Comparison of ENCODE assay signal across 24 cellular contexts in genomic region chr6:111090766-111091165, GRCh38. TPM values are rescaled to one million over a fixed set of nuclear protein-coding genes. Genes with fewer than 3 reads are reported as not detected.
A peak's percentile ranks its signal among the peaks of the same experiment; 100 is the strongest.
DNase-seq lines count a peak whose midpoint lies in the region; ATAC-seq, FAIRE-seq and TF ChIP-seq lines count a peak whose summit lies in the region.
"Had no signal": no experiment of that assay in that cellular context is flagged by ENCODE, and none has a peak within 500 bp of the region (broad histone marks: within the 10 kb centered on the region; RNA-seq: fewer than 3 reads in every experiment).

No MANE protein-coding gene starts in this region.

- no peak for TF ChIP-seq CTCF in endothelial cell of umbilical vein (IDR thresholded peaks at IDR 0.05; ENCODE audit: extremely low read depth in 1 of 2, insufficient read depth in 1 of 2, low read depth in 1 of 2, low read length in 2 of 2)
- TF ChIP-seq CTCF in WERI-Rb-1 (IDR thresholded peaks at IDR 0.05; ENCODE audit: low read depth, low read length), result no peak

- H3K9me1 ChIP-seq in endothelial cell of umbilical vein (replicated peaks; ENCODE audit: control insufficient read depth, extremely low read depth, insufficient read depth, low read length), result no peaks in the 10 kb centered on the region

- no peak overlapping the region for H3K27ac Mint-ChIP-seq in CD4-positive, CD25-positive, alpha-beta regulatory T cell
- H3K27ac Mint-ChIP-seq: CD14-positive monocyte, IgD-negative memory B cell had no signal

- no peak for DNase-seq in CD4-positive, CD25-positive, alpha-beta regulatory T cell
- DNase-seq in endothelial cell of umbilical vein (ENCODE audit: low read depth, low spot score), result no peak
- DNase-seq in WERI-Rb-1, result no peak
- no peak for DNase-seq in DMS53 (lab: John Stamatoyannopoulos, UW)
- no peak for DNase-seq in NCI-H82 treated with DMSO at 0.1 percent for 48 hours (lab: John Stamatoyannopoulos, UW; ENCODE audit: unreplicated experiment)
- DNase-seq: 8988T, ACHN, BE2C, NCI-H1048, NCI-H1417, NCI-H1694, NCI-H2029 treated with DMSO at 0.1 percent for 48 hours, NCI-H2227 treated with DMSO at 0.1 percent for 48 hours, NCI-H526 treated with DMSO at 0.1 percent for 48 hours, Right ventricle myocardium superior, RPMI8226 had no signal

- H3K4me1 Mint-ChIP-seq in CD4-positive, CD25-positive, alpha-beta regulatory T cell, result peaks cover 35 to 73% (median 64%) of the 10 kb centered on the region in 4 donors

- H3K4me3 ChIP-seq in CD4-positive, CD25-positive, alpha-beta regulatory T cell (ENCODE audit: low read depth, low read length), result peak overlapping the region; percentile 90
- H3K4me3 ChIP-seq in HUES48 (ENCODE audit: low read depth, low read length), result peak overlapping the region; percentile 83; the same call in 1 of the 2 replicates
- no peak overlapping the region for H3K4me3 ChIP-seq in endothelial cell of umbilical vein (replicated peaks in 1 of 3; ENCODE audit: insufficient read depth in 1 of 3, low read depth in 1 of 3, low read length in 3 of 3)
- H3K4me3 ChIP-seq in skeletal muscle tissue (ENCODE audit: low read length in 3 of 3), result peak overlapping the region in 2 of 3 donors; percentile 89 to 90
- H3K4me3 ChIP-seq in WERI-Rb-1 (ENCODE audit: low read depth, low read length), result no peak overlapping the region
- H3K4me3 ChIP-seq: SJSA1 had no signal

- POLR2A ChIA-PET in endothelial cell of umbilical vein (lab: Charles Lee), result no interaction called here

- H3K4me3 Mint-ChIP-seq in CD4-positive, CD25-positive, alpha-beta regulatory T cell, result peak overlapping the region in 3 of 4 donors; percentile 79 to 96 (median 94)

- dilution Hi-C loops in endothelial cell of umbilical vein (cut with MboI; ENCODE audit: extremely low pct_ligation_motif_present, low sequenced_read_pairs), result no loop called here

- intact Hi-C loops in endothelial cell of umbilical vein (cut with micrococcal nuclease), result no loop called here

- H4K20me1 ChIP-seq in endothelial cell of umbilical vein (replicated peaks; ENCODE audit: control insufficient read depth, extremely low read depth, insufficient read depth, low read length), result no peaks in the 10 kb centered on the region

- H3K9me3 ChIP-seq in CD4-positive, CD25-positive, alpha-beta regulatory T cell (ENCODE audit: control insufficient read depth in 2 of 2, low read length in 2 of 2), result no peaks in the 10 kb centered on the region
- H3K9me3 ChIP-seq in HUES48 (ENCODE audit: control insufficient read depth, insufficient read depth, low read length) (no peaks in the 10 kb centered on the region), endothelial cell of umbilical vein (replicated peaks; ENCODE audit: control insufficient read depth, insufficient read depth, low read length) (no peaks in the 10 kb centered on the region), skeletal muscle tissue (ENCODE audit: control insufficient read depth in 3 of 3, low read length in 3 of 3) (no peaks in the 10 kb centered on the region), WERI-Rb-1 (ENCODE audit: severe bottlenecking) (no peaks in the 10 kb centered on the region)
- H3K9me3 ChIP-seq: BE2C, SJSA1 had no signal

- H3K27me3 Mint-ChIP-seq in CD4-positive, CD25-positive, alpha-beta regulatory T cell, result peaks cover 12% of the 10 kb centered on the region

- H3K9me3 Mint-ChIP-seq in CD4-positive, CD25-positive, alpha-beta regulatory T cell, result peaks cover 0 to 4% (median 0%) of the 10 kb centered on the region in 7 donors

- no peak for ATAC-seq in CD4-positive, CD25-positive, alpha-beta regulatory T cell (ENCODE audit: low read depth in 2 of 2)

- H3K79me2 ChIP-seq in endothelial cell of umbilical vein (ENCODE audit: control insufficient read depth, insufficient read depth, low read length), result no peaks in the 10 kb centered on the region

- no peak for FAIRE-seq in endothelial cell of umbilical vein (lab: Jason Lieb, UNC)
- FAIRE-seq: G401.6, H54 had no signal

- H3K36me3 Mint-ChIP-seq in CD4-positive, CD25-positive, alpha-beta regulatory T cell, result no peaks in the 10 kb centered on the region
- H3K36me3 Mint-ChIP-seq: IgD-negative memory B cell had no signal

- no peaks in the 10 kb centered on the region for H3K36me3 ChIP-seq in CD4-positive, CD25-positive, alpha-beta regulatory T cell (ENCODE audit: control insufficient read depth, insufficient read depth, low read length)
- H3K36me3 ChIP-seq in HUES48 (ENCODE audit: control insufficient read depth, insufficient read depth, low read length), result no peaks in the 10 kb centered on the region
- H3K36me3 ChIP-seq in endothelial cell of umbilical vein (ENCODE audit: control insufficient read depth in 2 of 2, extremely low read depth in 1 of 2, insufficient read depth in 2 of 2, low read length in 2 of 2), result no peaks in the 10 kb centered on the region
- no peaks in the 10 kb centered on the region for H3K36me3 ChIP-seq in skeletal muscle tissue (ENCODE audit: control insufficient read depth in 3 of 3, insufficient read depth in 3 of 3, low read length in 3 of 3)
- no peaks in the 10 kb centered on the region for H3K36me3 ChIP-seq in WERI-Rb-1
- H3K36me3 ChIP-seq: BE2C, SJSA1 had no signal

- no peak overlapping the region for H2AFZ ChIP-seq in endothelial cell of umbilical vein (ENCODE audit: low read depth, low read length)

- H3K9ac ChIP-seq in HUES48 (ENCODE audit: low read depth, low read length) (no peak overlapping the region), endothelial cell of umbilical vein (replicated peaks; ENCODE audit: extremely low read depth, insufficient read depth, low read length) (no peak overlapping the region), skeletal muscle tissue (ENCODE audit: low read depth in 1 of 3, low read length in 3 of 3) (no peak overlapping the region)
- H3K9ac ChIP-seq: KMS-11 had no signal

- no peak for TF ChIP-seq POLR2A in endothelial cell of umbilical vein (IDR thresholded peaks at IDR 0.05; ENCODE audit: low read depth, low read length)

- H3K4me2 ChIP-seq in endothelial cell of umbilical vein (ENCODE audit: insufficient read depth, low read length), result no peak overlapping the region
- H3K4me2 ChIP-seq: KMS-11 had no signal

- H3K4me1 ChIP-seq in CD4-positive, CD25-positive, alpha-beta regulatory T cell (ENCODE audit: control insufficient read depth, insufficient read depth, low read length, poor library complexity, severe bottlenecking), result peaks cover 41% of the 10 kb centered on the region
- peaks cover 35% of the 10 kb centered on the region for H3K4me1 ChIP-seq in HUES48 (ENCODE audit: control insufficient read depth, insufficient read depth, low read length)
- peaks cover 12% of the 10 kb centered on the region for H3K4me1 ChIP-seq in endothelial cell of umbilical vein (ENCODE audit: control insufficient read depth, extremely low read depth, insufficient read depth, low read length)
- H3K4me1 ChIP-seq in skeletal muscle tissue (ENCODE audit: control insufficient read depth in 3 of 3, insufficient read depth in 3 of 3, low read length in 3 of 3), result peaks cover 4 to 31% (median 4%) of the 10 kb centered on the region in 3 donors

- BruUV-seq in endothelial cell of umbilical vein (replicated peaks; lab: Mats Ljungman, UMichigan), result no TSS peak

- no peaks in the 10 kb centered on the region for H3K27me3 ChIP-seq in CD4-positive, CD25-positive, alpha-beta regulatory T cell (ENCODE audit: control insufficient read depth, insufficient read depth, low read length)
- H3K27me3 ChIP-seq in HUES48 (ENCODE audit: control insufficient read depth, insufficient read depth, low read length), result peaks cover 26% of the 10 kb centered on the region
- H3K27me3 ChIP-seq in endothelial cell of umbilical vein (ENCODE audit: control insufficient read depth in 2 of 2, insufficient read depth in 2 of 2, low read length in 2 of 2), result peaks cover 40 to 68% of the 10 kb centered on the region in 2 experiments
- H3K27me3 ChIP-seq in skeletal muscle tissue (ENCODE audit: control insufficient read depth in 3 of 3, insufficient read depth in 3 of 3, low read length in 3 of 3), result peaks cover 0 to 6% (median 0%) of the 10 kb centered on the region in 3 donors
- no peaks in the 10 kb centered on the region for H3K27me3 ChIP-seq in WERI-Rb-1 (ENCODE audit: insufficient read depth, low read depth, severe bottlenecking)
- H3K27me3 ChIP-seq: BE2C had no signal

- CTCF ChIA-PET in endothelial cell of umbilical vein (lab: Charles Lee), result interaction anchor here (1.0 kb wide), 1 partner anchor 33 kb away, joined by 3 read pairs; no protein-coding TSS in a partner anchor

- H3K27ac ChIP-seq in CD4-positive, CD25-positive, alpha-beta regulatory T cell (ENCODE audit: insufficient read depth, low read length, poor library complexity, severe bottlenecking), result no peak overlapping the region
- H3K27ac ChIP-seq in HUES48 (ENCODE audit: low read depth, low read length) (no peak overlapping the region), endothelial cell of umbilical vein (ENCODE audit: insufficient read depth, low read depth, low read length) (no peak overlapping the region), skeletal muscle tissue (ENCODE audit: low read depth, low read length) (peak overlapping the region; percentile 14), WERI-Rb-1 (no peak overlapping the region)
- H3K27ac ChIP-seq: KMS-11, SJSA1 had no signal

TF ChIP-seq in endothelial cell of umbilical vein, 7 proteins besides CTCF, POLR2A, EP300 and RAD21:
- TF ChIP-seq FOS (IDR thresholded peaks at IDR 0.05; ENCODE audit: borderline replicate concordance, insufficient read depth, low read length) (no peak), EZH2 (IDR thresholded peaks at IDR 0.05; ENCODE audit: borderline replicate concordance, low read depth, low read length, severe bottlenecking) (peak; percentile 30)

RNA-seq across cellular contexts. Expression of gene SLC16A10, which starts 3.5 kb away (rescaled TPM):
- 24.4 TPM for total RNA-seq in CD4-positive, CD25-positive, alpha-beta regulatory T cell
- 10 to 100 TPM; 31.3 to 39.3 (median 32.6) TPM for polyA plus RNA-seq in CD4-positive, CD25-positive, alpha-beta regulatory T cell
- total RNA-seq in endothelial cell of umbilical vein, result not detected in 2 replicates
- 0.18 TPM in 1 of 2 replicates, not detected in the other for polyA plus RNA-seq in endothelial cell of umbilical vein
- polyA plus RNA-seq in endothelial cell of umbilical vein (2011; cell fraction: cytosol; rRNA removed), result not detected in 2 replicates
- polyA plus RNA-seq in endothelial cell of umbilical vein (2011; cell fraction: nucleus; rRNA removed), result not detected in 2 replicates
- not detected in 2 replicates for polyA plus RNA-seq in endothelial cell of umbilical vein (2012)
- polyA minus RNA-seq in endothelial cell of umbilical vein, result not detected in 2 replicates
- 0.61 TPM for polyA minus RNA-seq in endothelial cell of umbilical vein (2011; cell fraction: cytosol; rRNA and poly(A)+ RNA removed)
- polyA minus RNA-seq in endothelial cell of umbilical vein (2011; cell fraction: nucleus; rRNA and poly(A)+ RNA removed), result not detected in 2 replicates
- total RNA-seq in skeletal muscle tissue, result 40.7 TPM
- total RNA-seq: SJSA1 had no signal

Comparison
In these comparisons a context has a peak if more than half of its experiments do, and no peak if none do; other contexts are left out.
1. H3K4me3 ChIP-seq: peak in CD4-positive, CD25-positive, alpha-beta regulatory T cell (single experiment), HUES48 (single experiment) and skeletal muscle tissue (2 of 3); none in endothelial cell of umbilical vein (0 of 3) and WERI-Rb-1 (single experiment).
2. RNA of gene SLC16A10, which starts 3.5 kb away (total RNA-seq): 40.7 TPM in skeletal muscle tissue (single experiment) and 24.4 TPM in CD4-positive, CD25-positive, alpha-beta regulatory T cell (single experiment); not detected in endothelial cell of umbilical vein; every median in the first group is over 10 times any median in the second.